In the genomic region with DNA sequence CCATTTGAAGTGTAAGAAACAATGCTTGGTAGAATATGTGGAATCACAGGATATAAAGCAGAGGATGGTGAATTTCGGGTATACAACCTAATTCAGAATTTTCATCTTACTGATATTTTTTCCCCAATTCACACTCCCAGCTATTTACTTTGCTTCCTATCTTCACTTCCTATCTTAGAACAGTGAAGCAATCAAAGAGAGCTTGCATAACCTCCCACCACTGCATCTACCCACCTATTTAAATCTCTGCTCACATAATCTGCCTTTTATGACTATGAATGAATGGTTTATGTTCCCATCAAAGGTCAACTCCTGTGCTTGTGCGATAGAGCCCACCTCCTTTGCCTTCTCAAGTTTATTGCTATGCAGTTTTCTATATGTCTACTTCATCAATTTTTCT, we compare ENCODE assay signal across 1 cellular context.
A peak's percentile ranks its signal among the peaks of the same experiment; 100 is the strongest.
TF ChIP-seq lines count a peak whose summit lies in the region.

No MANE protein-coding gene starts in this region.

TF ChIP-seq in HepG2, 621 proteins besides CTCF, POLR2A, EP300 and RAD21 (continued from another document and continues in another):
- peak; percentile 96 for TF ChIP-seq TEF (CRISPR knock-in tag; IDR thresholded peaks at IDR 0.05)
- TF ChIP-seq PAF1 (CRISPR knock-in tag; IDR thresholded peaks at IDR 0.05), result no peak
- TF ChIP-seq ZFP41 (CRISPR knock-in tag; IDR thresholded peaks at IDR 0.05; ENCODE audit: borderline replicate concordance), result no peak
- no peak for TF ChIP-seq ZBTB8A (CRISPR knock-in tag; IDR thresholded peaks at IDR 0.05; ENCODE audit: borderline replicate concordance, low read depth)
- TF ChIP-seq NR2F6 (IDR thresholded peaks at IDR 0.05), result 0 out of 2 replicates have a peak, but pooled peaks have one; percentile 21
- TF ChIP-seq NR2F6 (CRISPR knock-in tag; IDR thresholded peaks at IDR 0.05), result peak; percentile 43; the same call in 1 of the 2 replicates
- TF ChIP-seq ZNF839 (CRISPR knock-in tag; IDR thresholded peaks at IDR 0.05; ENCODE audit: borderline replicate concordance), result no peak
- no peak for TF ChIP-seq ZNF33B (CRISPR knock-in tag; IDR thresholded peaks at IDR 0.05)
- TF ChIP-seq, protein P1, sequence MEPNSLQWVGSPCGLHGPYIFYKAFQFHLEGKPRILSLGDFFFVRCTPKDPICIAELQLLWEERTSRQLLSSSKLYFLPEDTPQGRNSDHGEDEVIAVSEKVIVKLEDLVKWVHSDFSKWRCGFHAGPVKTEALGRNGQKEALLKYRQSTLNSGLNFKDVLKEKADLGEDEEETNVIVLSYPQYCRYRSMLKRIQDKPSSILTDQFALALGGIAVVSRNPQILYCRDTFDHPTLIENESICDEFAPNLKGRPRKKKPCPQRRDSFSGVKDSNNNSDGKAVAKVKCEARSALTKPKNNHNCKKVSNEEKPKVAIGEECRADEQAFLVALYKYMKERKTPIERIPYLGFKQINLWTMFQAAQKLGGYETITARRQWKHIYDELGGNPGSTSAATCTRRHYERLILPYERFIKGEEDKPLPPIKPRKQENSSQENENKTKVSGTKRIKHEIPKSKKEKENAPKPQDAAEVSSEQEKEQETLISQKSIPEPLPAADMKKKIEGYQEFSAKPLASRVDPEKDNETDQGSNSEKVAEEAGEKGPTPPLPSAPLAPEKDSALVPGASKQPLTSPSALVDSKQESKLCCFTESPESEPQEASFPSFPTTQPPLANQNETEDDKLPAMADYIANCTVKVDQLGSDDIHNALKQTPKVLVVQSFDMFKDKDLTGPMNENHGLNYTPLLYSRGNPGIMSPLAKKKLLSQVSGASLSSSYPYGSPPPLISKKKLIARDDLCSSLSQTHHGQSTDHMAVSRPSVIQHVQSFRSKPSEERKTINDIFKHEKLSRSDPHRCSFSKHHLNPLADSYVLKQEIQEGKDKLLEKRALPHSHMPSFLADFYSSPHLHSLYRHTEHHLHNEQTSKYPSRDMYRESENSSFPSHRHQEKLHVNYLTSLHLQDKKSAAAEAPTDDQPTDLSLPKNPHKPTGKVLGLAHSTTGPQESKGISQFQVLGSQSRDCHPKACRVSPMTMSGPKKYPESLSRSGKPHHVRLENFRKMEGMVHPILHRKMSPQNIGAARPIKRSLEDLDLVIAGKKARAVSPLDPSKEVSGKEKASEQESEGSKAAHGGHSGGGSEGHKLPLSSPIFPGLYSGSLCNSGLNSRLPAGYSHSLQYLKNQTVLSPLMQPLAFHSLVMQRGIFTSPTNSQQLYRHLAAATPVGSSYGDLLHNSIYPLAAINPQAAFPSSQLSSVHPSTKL (CRISPR knock-in tag; IDR thresholded peaks at IDR 0.05), result peak; percentile 89
- no peak for TF ChIP-seq REPIN1 (CRISPR knock-in tag; IDR thresholded peaks at IDR 0.05; ENCODE audit: borderline replicate concordance, low read depth)
- peak; percentile 94 for TF ChIP-seq CEBPB (IDR thresholded peaks at IDR 0.05; ENCODE audit: borderline replicate concordance, low read depth, low read length)
- TF ChIP-seq, protein P2, sequence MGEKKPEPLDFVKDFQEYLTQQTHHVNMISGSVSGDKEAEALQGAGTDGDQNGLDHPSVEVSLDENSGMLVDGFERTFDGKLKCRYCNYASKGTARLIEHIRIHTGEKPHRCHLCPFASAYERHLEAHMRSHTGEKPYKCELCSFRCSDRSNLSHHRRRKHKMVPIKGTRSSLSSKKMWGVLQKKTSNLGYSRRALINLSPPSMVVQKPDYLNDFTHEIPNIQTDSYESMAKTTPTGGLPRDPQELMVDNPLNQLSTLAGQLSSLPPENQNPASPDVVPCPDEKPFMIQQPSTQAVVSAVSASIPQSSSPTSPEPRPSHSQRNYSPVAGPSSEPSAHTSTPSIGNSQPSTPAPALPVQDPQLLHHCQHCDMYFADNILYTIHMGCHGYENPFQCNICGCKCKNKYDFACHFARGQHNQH (CRISPR knock-in tag; IDR thresholded peaks at IDR 0.05), result no peak
- TF ChIP-seq HDAC2 (CRISPR knock-in tag; IDR thresholded peaks at IDR 0.05), result peak; percentile 70; the same call in 1 of the 2 replicates
- TF ChIP-seq BCL6 (CRISPR knock-in tag; IDR thresholded peaks at IDR 0.05), result peak; percentile 58
- TF ChIP-seq CCAR2 (optimal IDR thresholded peaks at IDR 0.05; ENCODE audit: low read depth, low read length), result no peak
- no peak for TF ChIP-seq HNRNPUL1 (IDR thresholded peaks at IDR 0.05; ENCODE audit: low read depth, low read length)
- TF ChIP-seq SIN3B (IDR thresholded peaks at IDR 0.05; ENCODE audit: low read length), result no peak
- no peak for TF ChIP-seq TIGD3 (CRISPR knock-in tag; IDR thresholded peaks at IDR 0.05; ENCODE audit: borderline replicate concordance)
- TF ChIP-seq FOXA3 (CRISPR knock-in tag; IDR thresholded peaks at IDR 0.05), result peak; percentile 88
- no peak for TF ChIP-seq SP2 (CRISPR knock-in tag; IDR thresholded peaks at IDR 0.05)
- TF ChIP-seq ZFP90 (CRISPR knock-in tag; IDR thresholded peaks at IDR 0.05; ENCODE audit: borderline replicate concordance), result no peak
- TF ChIP-seq HMG20A (CRISPR knock-in tag; IDR thresholded peaks at IDR 0.05; ENCODE audit: borderline replicate concordance), result peak; percentile 74; the same call in 1 of the 2 replicates
- no peak for TF ChIP-seq DNMT3B (CRISPR knock-in tag; conservative IDR thresholded peaks at IDR 0.05)
- TF ChIP-seq SRSF4 (IDR thresholded peaks at IDR 0.05; ENCODE audit: low read depth, low read length, poor library complexity, severe bottlenecking), result no peak
- no peak for TF ChIP-seq ATAD3A (CRISPR knock-in tag; IDR thresholded peaks at IDR 0.05)
- no peak for TF ChIP-seq ATRX (CRISPR knock-in tag; IDR thresholded peaks at IDR 0.05; ENCODE audit: borderline replicate concordance)
- TF ChIP-seq ZNF709 (CRISPR knock-in tag; IDR thresholded peaks at IDR 0.05), result no peak
- TF ChIP-seq, protein P3, sequence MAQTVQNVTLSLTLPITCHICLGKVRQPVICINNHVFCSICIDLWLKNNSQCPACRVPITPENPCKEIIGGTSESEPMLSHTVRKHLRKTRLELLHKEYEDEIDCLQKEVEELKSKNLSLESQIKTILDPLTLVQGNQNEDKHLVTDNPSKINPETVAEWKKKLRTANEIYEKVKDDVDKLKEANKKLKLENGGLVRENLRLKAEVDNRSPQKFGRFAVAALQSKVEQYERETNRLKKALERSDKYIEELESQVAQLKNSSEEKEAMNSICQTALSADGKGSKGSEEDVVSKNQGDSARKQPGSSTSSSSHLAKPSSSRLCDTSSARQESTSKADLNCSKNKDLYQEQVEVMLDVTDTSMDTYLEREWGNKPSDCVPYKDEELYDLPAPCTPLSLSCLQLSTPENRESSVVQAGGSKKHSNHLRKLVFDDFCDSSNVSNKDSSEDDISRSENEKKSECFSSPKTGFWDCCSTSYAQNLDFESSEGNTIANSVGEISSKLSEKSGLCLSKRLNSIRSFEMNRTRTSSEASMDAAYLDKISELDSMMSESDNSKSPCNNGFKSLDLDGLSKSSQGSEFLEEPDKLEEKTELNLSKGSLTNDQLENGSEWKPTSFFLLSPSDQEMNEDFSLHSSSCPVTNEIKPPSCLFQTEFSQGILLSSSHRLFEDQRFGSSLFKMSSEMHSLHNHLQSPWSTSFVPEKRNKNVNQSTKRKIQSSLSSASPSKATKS (CRISPR knock-in tag; IDR thresholded peaks at IDR 0.05), result no peak
- 0 out of 2 replicates have a peak, but pooled peaks have one; percentile 33 for TF ChIP-seq TCF7L2 (IDR thresholded peaks at IDR 0.05; ENCODE audit: low read depth, low read length)
- no peak for TF ChIP-seq ZNF143 (CRISPR knock-in tag; IDR thresholded peaks at IDR 0.05)
- no peak for TF ChIP-seq HDAC1 (CRISPR knock-in tag; IDR thresholded peaks at IDR 0.05)
- no peak for TF ChIP-seq HDAC6 (IDR thresholded peaks at IDR 0.05; ENCODE audit: low read depth, low read length)
- 0 out of 2 replicates have a peak, but pooled peaks have one; percentile 22 for TF ChIP-seq POGZ (CRISPR knock-in tag; IDR thresholded peaks at IDR 0.05)
- TF ChIP-seq ZBTB42 (CRISPR knock-in tag; IDR thresholded peaks at IDR 0.05), result no peak
- no peak for TF ChIP-seq PBX2 (CRISPR knock-in tag; IDR thresholded peaks at IDR 0.05)
- TF ChIP-seq SMAD3 (CRISPR knock-in tag; IDR thresholded peaks at IDR 0.05), result 0 out of 2 replicates have a peak, but pooled peaks have one; percentile 43
- TF ChIP-seq ZHX1 (CRISPR knock-in tag; IDR thresholded peaks at IDR 0.05; ENCODE audit: low read depth), result no peak
- peak; percentile 64 for TF ChIP-seq NCOA2 (CRISPR knock-in tag; IDR thresholded peaks at IDR 0.05)
- TF ChIP-seq KLF13 (CRISPR knock-in tag; IDR thresholded peaks at IDR 0.05), result no peak
- TF ChIP-seq ZNF615 (CRISPR knock-in tag; IDR thresholded peaks at IDR 0.05; ENCODE audit: borderline replicate concordance), result no peak
- TF ChIP-seq, protein P4, sequence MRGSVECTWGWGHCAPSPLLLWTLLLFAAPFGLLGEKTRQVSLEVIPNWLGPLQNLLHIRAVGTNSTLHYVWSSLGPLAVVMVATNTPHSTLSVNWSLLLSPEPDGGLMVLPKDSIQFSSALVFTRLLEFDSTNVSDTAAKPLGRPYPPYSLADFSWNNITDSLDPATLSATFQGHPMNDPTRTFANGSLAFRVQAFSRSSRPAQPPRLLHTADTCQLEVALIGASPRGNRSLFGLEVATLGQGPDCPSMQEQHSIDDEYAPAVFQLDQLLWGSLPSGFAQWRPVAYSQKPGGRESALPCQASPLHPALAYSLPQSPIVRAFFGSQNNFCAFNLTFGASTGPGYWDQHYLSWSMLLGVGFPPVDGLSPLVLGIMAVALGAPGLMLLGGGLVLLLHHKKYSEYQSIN (CRISPR knock-in tag; IDR thresholded peaks at IDR 0.05; ENCODE audit: borderline replicate concordance), result no peak
- no peak for TF ChIP-seq POGK (CRISPR knock-in tag; conservative IDR thresholded peaks at IDR 0.05)
- TF ChIP-seq NFIB (CRISPR knock-in tag; IDR thresholded peaks at IDR 0.05; ENCODE audit: borderline replicate concordance), result no peak
- no peak for TF ChIP-seq NFYB (CRISPR knock-in tag; IDR thresholded peaks at IDR 0.05)
- TF ChIP-seq TARDBP (CRISPR knock-in tag; IDR thresholded peaks at IDR 0.05), result no peak
- no peak for TF ChIP-seq ARID2 (CRISPR knock-in tag; IDR thresholded peaks at IDR 0.05; ENCODE audit: borderline replicate concordance)
- no peak for TF ChIP-seq ZFP1 (CRISPR knock-in tag; IDR thresholded peaks at IDR 0.05)
